Comparison of ENCODE assay signal across 22 cellular contexts in genomic region chr5:178432421-178433272, GRCh38.
DNase-seq lines count a peak whose midpoint lies in the region; ATAC-seq and TF ChIP-seq lines count a peak whose summit lies in the region.
"Had no signal": no experiment of that assay in that cellular context is flagged by ENCODE, and none has a peak within 500 bp of the region (broad histone marks: within the 10 kb centered on the region; RNA-seq: fewer than 3 reads in every experiment).

No MANE protein-coding gene starts in this region.

- peaks cover 1% of the 10 kb centered on the region for H3K9me3 Mint-ChIP-seq in activated naive CD8-positive, alpha-beta T cell treated with anti-CD3 and anti-CD28 coated beads for 36 hours

- H3K36me3 ChIP-seq in BLaER1 (no peaks in the 10 kb centered on the region), MG63 (peaks cover 57% of the 10 kb centered on the region), osteoblast (ENCODE audit: insufficient read depth, low read length) (no peaks in the 10 kb centered on the region)
- H3K36me3 ChIP-seq: esophagus squamous epithelium had no signal

- H3K4me1 Mint-ChIP-seq in activated naive CD8-positive, alpha-beta T cell treated with anti-CD3 and anti-CD28 coated beads for 36 hours, result no peaks in the 10 kb centered on the region
- H3K4me1 Mint-ChIP-seq: T-cell had no signal

- peaks cover 68% of the 10 kb centered on the region for H3K4me1 ChIP-seq in BLaER1
- no peaks in the 10 kb centered on the region for H3K4me1 ChIP-seq in osteoblast (ENCODE audit: insufficient read depth, low read length)

- H3K27me3 ChIP-seq in BLaER1 (no peaks in the 10 kb centered on the region), MG63 (no peaks in the 10 kb centered on the region), osteoblast (ENCODE audit: insufficient read depth, low read length) (no peaks in the 10 kb centered on the region)

- no peaks in the 10 kb centered on the region for H3K27me3 Mint-ChIP-seq in activated naive CD8-positive, alpha-beta T cell treated with anti-CD3 and anti-CD28 coated beads for 36 hours

- H3K27ac Mint-ChIP-seq in activated naive CD8-positive, alpha-beta T cell treated with anti-CD3 and anti-CD28 coated beads for 36 hours, result no peak overlapping the region
- H3K27ac Mint-ChIP-seq: T-cell had no signal

- no peaks in the 10 kb centered on the region for H3K79me2 ChIP-seq in osteoblast (ENCODE audit: insufficient read depth, low read length)

- peak; percentile 66 for DNase-seq in MG63
- DNase-seq in epithelial cell of proximal tubule (ENCODE audit: low read depth), result no peak
- DNase-seq in osteoblast (ENCODE audit: insufficient read length, low spot score, missing footprints), result peak; percentile 52
- no peak for DNase-seq in activated naive CD8-positive, alpha-beta T cell treated with anti-CD3 and anti-CD28 coated beads for 36 hours
- DNase-seq in superior temporal gyrus (ENCODE audit: extremely low spot score), result no peak
- DNase-seq in hepatic stellate cell (ENCODE audit: low spot score), result no peak
- DNase-seq: activated CD4-positive, alpha-beta T cell treated with anti-CD3 and anti-CD28 coated beads for 4 hours; activated naive CD4-positive, alpha-beta T cell treated with Interleukin-2 at 50 U/mL for 16 hours; amygdala; esophagus squamous epithelium; left cardiac atrium; NCI-H1694 treated with DMSO at 0.1 percent for 48 hours; NCI-H226; NCI-H774; nucleus accumbens; OCI-M1; retina; Right ventricle myocardium superior; T-cell had no signal

- no peak overlapping the region for H3K4me3 Mint-ChIP-seq in activated naive CD8-positive, alpha-beta T cell treated with anti-CD3 and anti-CD28 coated beads for 36 hours
- H3K4me3 Mint-ChIP-seq: CD14-positive monocyte, T-cell had no signal

- no peak overlapping the region for H2AFZ ChIP-seq in osteoblast (ENCODE audit: low read length)

- H3K9ac ChIP-seq in BLaER1, result peak overlapping the region; percentile 43; the same call in 1 of the 2 replicates

- TF ChIP-seq CTCF in epithelial cell of proximal tubule (conservative IDR thresholded peaks at IDR 0.05; ENCODE audit: low read depth, low read length) (no peak), osteoblast (IDR thresholded peaks at IDR 0.05; ENCODE audit: extremely low read depth, low read depth, low read length) (no peak)

- ATAC-seq in esophagus mucosa, result no peak
- ATAC-seq: left cardiac atrium, T-cell had no signal

- no peaks in the 10 kb centered on the region for H3K36me3 Mint-ChIP-seq in activated naive CD8-positive, alpha-beta T cell treated with anti-CD3 and anti-CD28 coated beads for 36 hours
- H3K36me3 Mint-ChIP-seq: CD14-positive monocyte, T-cell had no signal

- H3K27ac ChIP-seq in BLaER1, result peak overlapping the region; percentile 81
- no peak overlapping the region for H3K27ac ChIP-seq in osteoblast (ENCODE audit: low read depth, low read length)

- H4K20me1 ChIP-seq in BLaER1 (no peaks in the 10 kb centered on the region), osteoblast (ENCODE audit: insufficient read depth, low read length) (no peaks in the 10 kb centered on the region)

- H3K4me3 ChIP-seq in BLaER1 (0 out of 2 replicates have a peak overlapping the region, but pooled peaks have one; percentile 19), MG63 (no peak overlapping the region), epithelial cell of proximal tubule (ENCODE audit: low read depth, low read length) (peak overlapping the region; percentile 32), osteoblast (ENCODE audit: insufficient read depth, low read length) (no peak overlapping the region)
- H3K4me3 ChIP-seq: esophagus squamous epithelium had no signal

- H3K9me3 ChIP-seq in BLaER1 (peaks cover 7% of the 10 kb centered on the region; the same call in 1 of the 2 replicates), MG63 (no peaks in the 10 kb centered on the region), osteoblast (ENCODE audit: low read depth, low read length) (no peaks in the 10 kb centered on the region)
- H3K9me3 ChIP-seq: esophagus squamous epithelium had no signal

- H3K4me2 ChIP-seq in BLaER1 (peak overlapping the region; percentile 96), osteoblast (ENCODE audit: insufficient read depth, low read length) (no peak overlapping the region)

Comparison
In these comparisons a context has a peak if more than half of its experiments do, and no peak if none do; other contexts are left out.
1. H3K4me3 ChIP-seq: peak in BLaER1 (single experiment) and epithelial cell of proximal tubule (single experiment); none in MG63 (single experiment) and osteoblast (single experiment).
2. DNase-seq: peak in MG63 (single experiment) and osteoblast (single experiment); none in epithelial cell of proximal tubule (single experiment), activated naive CD8-positive, alpha-beta T cell treated with anti-CD3 and anti-CD28 coated beads for 36 hours (single experiment), superior temporal gyrus (single experiment) and hepatic stellate cell (single experiment).